ENCODE assay signal across 8 cellular contexts in the genomic region with DNA sequence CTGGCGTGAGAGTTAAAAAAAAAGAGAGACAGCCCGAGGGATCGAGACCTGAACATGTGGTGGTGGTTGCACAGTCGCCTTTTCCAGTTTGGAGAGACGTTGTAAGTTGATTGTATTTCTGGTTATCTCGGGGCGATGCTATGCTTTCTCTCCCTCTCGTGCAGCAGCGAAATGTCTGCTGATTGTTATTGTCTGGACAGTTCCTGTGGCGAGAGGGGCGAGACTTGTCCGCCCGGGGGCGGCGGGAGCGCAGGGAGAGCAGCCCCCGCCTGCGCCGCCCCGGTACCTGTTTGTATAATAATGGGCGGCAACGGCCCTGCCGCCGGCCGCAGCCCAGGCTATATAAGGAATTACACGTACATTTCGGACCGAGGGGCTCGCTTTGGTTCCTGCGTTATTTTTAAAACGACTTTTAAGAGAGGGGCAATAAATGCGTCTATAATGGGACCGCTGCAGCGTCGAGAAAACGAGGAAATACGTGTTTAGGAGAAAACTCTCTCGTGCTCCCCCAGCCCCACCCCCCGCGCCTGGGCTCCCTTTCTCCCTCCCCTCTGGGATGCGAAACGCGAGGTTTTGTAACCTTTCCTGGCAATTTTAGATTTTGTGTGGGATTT. TPM values are rescaled to one million over a fixed set of nuclear protein-coding genes. Genes with fewer than 3 reads are reported as not detected.
DNase-seq lines count a peak whose midpoint lies in the region; ATAC-seq and TF ChIP-seq lines count a peak whose summit lies in the region.

No MANE protein-coding gene starts in this region.

- TF ChIP-seq POLR2A in GM18526 (IDR thresholded peaks at IDR 0.05; ENCODE audit: extremely low read depth, insufficient read length): peak; percentile 7

- H2AFZ ChIP-seq in KMS-11 (ENCODE audit: low read depth): peak overlapping the region; percentile 65

- H3K9me3 ChIP-seq in WERI-Rb-1 (ENCODE audit: severe bottlenecking) (no peaks in the 10 kb centered on the region), colonic mucosa (no peaks in the 10 kb centered on the region), left lung (no peaks in the 10 kb centered on the region)

- H4K20me1 ChIP-seq in KMS-11 (ENCODE audit: insufficient read depth): peaks cover 13% of the 10 kb centered on the region; the same call in 1 of the 2 replicates

- peaks cover 39% of the 10 kb centered on the region for H3K4me1 ChIP-seq in KMS-11 (ENCODE audit: low read depth, poor library complexity, severe bottlenecking)
- no peaks in the 10 kb centered on the region for H3K4me1 ChIP-seq in colonic mucosa
- H3K4me1 ChIP-seq in left lung: peaks cover 0 to 26% of the 10 kb centered on the region in 2 donors

- H3K79me2 ChIP-seq in KMS-11 (ENCODE audit: insufficient read depth, low read depth): peaks cover 69% of the 10 kb centered on the region

- intact Hi-C loops in colonic mucosa (cut with DNase I) (loop anchor here (5.0 kb wide), 1 partner anchor 487 kb away; no protein-coding TSS in a partner anchor), left lung (cut with DNase I) (no loop called here)

- H3K9ac ChIP-seq in KMS-11: peak overlapping the region; percentile 64
- peak overlapping the region; percentile 77 for H3K9ac ChIP-seq in colonic mucosa (ENCODE audit: low read depth in 2 of 2, low read length in 2 of 2)

- TF ChIP-seq CTCF in AG10803 (conservative IDR thresholded peaks at IDR 0.05; ENCODE audit: low read length): no peak
- no peak for TF ChIP-seq CTCF in KMS-11 (conservative IDR thresholded peaks at IDR 0.05; ENCODE audit: low read depth, low read length)
- no peak for TF ChIP-seq CTCF in WERI-Rb-1 (IDR thresholded peaks at IDR 0.05; ENCODE audit: low read depth, low read length)
- TF ChIP-seq CTCF in colonic mucosa (IDR thresholded peaks at IDR 0.05): no peak
- TF ChIP-seq CTCF in left lung (IDR thresholded peaks at IDR 0.05): no peak

- peak; percentile 55 for DNase-seq in AG10803 (ENCODE audit: low read depth)
- DNase-seq in WERI-Rb-1: peak; percentile 14
- peak; percentile 29 for DNase-seq in colonic mucosa
- peak; percentile 34 to 81 for DNase-seq in left lung
- DNase-seq in stimulated activated CD8-positive, alpha-beta memory T cell treated with anti-CD3 and anti-CD28 coated beads, Interleukin-4, amount 100 ng/mL, for 48 hours: peak; percentile 42

- H3K4me3 ChIP-seq in AG10803 (ENCODE audit: low read length): peak overlapping the region; percentile 88
- no peak overlapping the region for H3K4me3 ChIP-seq in KMS-11 (IDR thresholded peaks at IDR 0.05; ENCODE audit: insufficient read depth, low read depth, low read length)
- H3K4me3 ChIP-seq in WERI-Rb-1 (ENCODE audit: low read depth, low read length): peak overlapping the region; percentile 88
- H3K4me3 ChIP-seq in colonic mucosa: peak overlapping the region; percentile 48
- H3K4me3 ChIP-seq in left lung: peak overlapping the region; percentile 85 to 89

- H3K36me3 ChIP-seq in KMS-11 (ENCODE audit: insufficient read depth) (no peaks in the 10 kb centered on the region), WERI-Rb-1 (no peaks in the 10 kb centered on the region), colonic mucosa (no peaks in the 10 kb centered on the region), left lung (no peaks in the 10 kb centered on the region)

- peak overlapping the region; percentile 99 for H3K4me2 ChIP-seq in KMS-11

- H3K27me3 ChIP-seq in KMS-11 (ENCODE audit: insufficient read depth, low read depth) (no peaks in the 10 kb centered on the region), WERI-Rb-1 (ENCODE audit: insufficient read depth, low read depth, severe bottlenecking) (no peaks in the 10 kb centered on the region), colonic mucosa (peaks cover 10% of the 10 kb centered on the region), left lung (peaks cover 8 to 36% of the 10 kb centered on the region in 2 donors)

- H3K27ac ChIP-seq in KMS-11 (peak overlapping the region; percentile 87), WERI-Rb-1 (peak overlapping the region; percentile 82), colonic mucosa (peak overlapping the region; percentile 83), left lung (peak overlapping the region; percentile 89 to 94)

- peak; percentile 5 for ATAC-seq in left lung
- no peak for ATAC-seq in HG02798 (IDR thresholded peaks at IDR 0.05; ENCODE audit: poor library complexity, unreplicated experiment)

RNA-seq across cellular contexts. Expression of gene ZEB1, which starts 1.7 kb away (rescaled TPM):
- total RNA-seq in colonic mucosa (10 to 100 TPM in 1 of 2 donors, 1 to 10 TPM in 1; 6.1 to 32.3 TPM), left lung (10 to 100 TPM; 31.3 to 33.8 TPM)
